Comparison of ENCODE assay signal across 1 cellular context in the genomic region with DNA sequence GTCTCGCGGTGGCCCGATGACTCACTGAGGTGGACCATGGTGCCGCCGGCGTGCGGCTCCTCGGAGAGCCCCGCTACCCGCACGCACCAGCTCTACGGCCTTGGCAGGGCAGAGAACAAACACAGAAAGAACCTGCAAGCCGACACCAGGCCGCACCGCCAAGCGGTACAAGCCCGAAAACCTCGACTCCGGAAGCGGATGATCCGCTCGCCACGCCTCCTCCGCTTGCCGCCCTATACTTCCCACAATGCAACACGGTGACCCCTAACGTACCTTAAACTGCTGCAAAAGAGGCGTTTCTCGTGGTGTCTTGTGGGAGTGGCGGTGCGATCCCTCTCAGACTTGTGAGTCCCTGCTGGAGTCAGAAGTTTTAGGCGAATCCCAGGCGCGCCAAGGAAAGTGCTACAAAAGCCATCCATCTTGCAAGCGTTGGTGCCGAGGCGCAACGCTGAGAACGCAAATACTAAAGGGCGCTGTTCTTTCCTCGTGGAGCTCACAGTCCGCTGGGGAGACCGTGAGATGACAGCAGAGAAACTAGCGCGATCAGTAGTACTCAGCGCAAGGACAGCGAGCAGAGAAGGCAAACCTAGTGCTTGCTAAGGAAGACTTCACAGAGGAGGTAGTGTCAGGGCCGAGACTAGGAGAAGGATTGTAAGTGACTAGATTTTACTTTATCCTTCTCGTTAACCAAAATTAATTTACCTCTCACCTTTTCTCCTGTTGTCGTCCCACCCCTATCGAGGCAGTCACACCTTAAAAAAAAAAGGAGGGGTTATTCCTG.
TF ChIP-seq lines count a peak whose summit lies in the region.

A gene (minus strand): TSS at position 200 of the 781 bp plus-strand sequence. CDS start 162 bp downstream, at position 38.

TF ChIP-seq in HEK293, 187 proteins besides CTCF, POLR2A, EP300 and RAD21 (continued from another document):
- TF ChIP-seq SP7 (tag by site-specific recombination; IDR thresholded peaks at IDR 0.05) (peak; percentile 85), MEIS1 (CRISPR knock-in tag; IDR thresholded peaks at IDR 0.05; ENCODE audit: borderline replicate concordance) (no peak), YY2 (tag by site-specific recombination; IDR thresholded peaks at IDR 0.05) (peak; percentile 67; the same call in 1 of the 2 replicates), ZEB2 (tag by site-specific recombination; IDR thresholded peaks at IDR 0.05) (peak; percentile 90), KLF8 (tag by site-specific recombination; IDR thresholded peaks at IDR 0.05) (peak; percentile 97), ZNF629 (tag by site-specific recombination; IDR thresholded peaks at IDR 0.05) (peak; percentile 65; the same call in 1 of the 2 replicates), ZNF335 (tag by site-specific recombination; conservative IDR thresholded peaks at IDR 0.05) (peak; percentile 94), ZNF121 (tag by site-specific recombination; IDR thresholded peaks at IDR 0.05) (no peak), GLIS2 (tag by site-specific recombination; IDR thresholded peaks at IDR 0.05) (peak; percentile 29; the same call in 1 of the 2 replicates), GLIS1 (tag by site-specific recombination; IDR thresholded peaks at IDR 0.05) (peak; percentile 44), ZNF76 (tag by site-specific recombination; IDR thresholded peaks at IDR 0.05; ENCODE audit: borderline replicate concordance, low read depth) (peak; percentile 99), KLF7 (tag by site-specific recombination; IDR thresholded peaks at IDR 0.05; ENCODE audit: borderline replicate concordance) (peak; percentile 73; the same call in 1 of the 2 replicates)
- TF ChIP-seq, protein P1, sequence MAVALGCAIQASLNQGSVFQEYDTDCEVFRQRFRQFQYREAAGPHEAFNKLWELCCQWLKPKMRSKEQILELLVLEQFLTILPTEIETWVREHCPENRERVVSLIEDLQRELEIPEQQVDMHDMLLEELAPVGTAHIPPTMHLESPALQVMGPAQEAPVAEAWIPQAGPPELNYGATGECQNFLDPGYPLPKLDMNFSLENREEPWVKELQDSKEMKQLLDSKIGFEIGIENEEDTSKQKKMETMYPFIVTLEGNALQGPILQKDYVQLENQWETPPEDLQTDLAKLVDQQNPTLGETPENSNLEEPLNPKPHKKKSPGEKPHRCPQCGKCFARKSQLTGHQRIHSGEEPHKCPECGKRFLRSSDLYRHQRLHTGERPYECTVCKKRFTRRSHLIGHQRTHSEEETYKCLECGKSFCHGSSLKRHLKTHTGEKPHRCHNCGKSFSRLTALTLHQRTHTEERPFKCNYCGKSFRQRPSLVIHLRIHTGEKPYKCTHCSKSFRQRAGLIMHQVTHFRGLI (tag by site-specific recombination; IDR thresholded peaks at IDR 0.05) = no peak
- TF ChIP-seq, protein P2, sequence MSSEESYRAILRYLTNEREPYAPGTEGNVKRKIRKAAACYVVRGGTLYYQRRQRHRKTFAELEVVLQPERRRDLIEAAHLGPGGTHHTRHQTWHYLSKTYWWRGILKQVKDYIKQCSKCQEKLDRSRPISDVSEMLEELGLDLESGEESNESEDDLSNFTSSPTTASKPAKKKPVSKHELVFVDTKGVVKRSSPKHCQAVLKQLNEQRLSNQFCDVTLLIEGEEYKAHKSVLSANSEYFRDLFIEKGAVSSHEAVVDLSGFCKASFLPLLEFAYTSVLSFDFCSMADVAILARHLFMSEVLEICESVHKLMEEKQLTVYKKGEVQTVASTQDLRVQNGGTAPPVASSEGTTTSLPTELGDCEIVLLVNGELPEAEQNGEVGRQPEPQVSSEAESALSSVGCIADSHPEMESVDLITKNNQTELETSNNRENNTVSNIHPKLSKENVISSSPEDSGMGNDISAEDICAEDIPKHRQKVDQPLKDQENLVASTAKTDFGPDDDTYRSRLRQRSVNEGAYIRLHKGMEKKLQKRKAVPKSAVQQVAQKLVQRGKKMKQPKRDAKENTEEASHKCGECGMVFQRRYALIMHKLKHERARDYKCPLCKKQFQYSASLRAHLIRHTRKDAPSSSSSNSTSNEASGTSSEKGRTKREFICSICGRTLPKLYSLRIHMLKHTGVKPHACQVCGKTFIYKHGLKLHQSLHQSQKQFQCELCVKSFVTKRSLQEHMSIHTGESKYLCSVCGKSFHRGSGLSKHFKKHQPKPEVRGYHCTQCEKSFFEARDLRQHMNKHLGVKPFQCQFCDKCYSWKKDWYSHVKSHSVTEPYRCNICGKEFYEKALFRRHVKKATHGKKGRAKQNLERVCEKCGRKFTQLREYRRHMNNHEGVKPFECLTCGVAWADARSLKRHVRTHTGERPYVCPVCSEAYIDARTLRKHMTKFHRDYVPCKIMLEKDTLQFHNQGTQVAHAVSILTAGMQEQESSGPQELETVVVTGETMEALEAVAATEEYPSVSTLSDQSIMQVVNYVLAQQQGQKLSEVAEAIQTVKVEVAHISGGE (tag by site-specific recombination; conservative IDR thresholded peaks at IDR 0.05; ENCODE audit: low read depth) = peak; percentile 76
- TF ChIP-seq, protein P3, sequence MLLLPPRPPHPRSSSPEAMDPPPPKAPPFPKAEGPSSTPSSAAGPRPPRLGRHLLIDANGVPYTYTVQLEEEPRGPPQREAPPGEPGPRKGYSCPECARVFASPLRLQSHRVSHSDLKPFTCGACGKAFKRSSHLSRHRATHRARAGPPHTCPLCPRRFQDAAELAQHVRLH (tag by site-specific recombination; IDR thresholded peaks at IDR 0.05) = peak; percentile 84; the same call in 1 of the 2 replicates
- TF ChIP-seq, protein P4, sequence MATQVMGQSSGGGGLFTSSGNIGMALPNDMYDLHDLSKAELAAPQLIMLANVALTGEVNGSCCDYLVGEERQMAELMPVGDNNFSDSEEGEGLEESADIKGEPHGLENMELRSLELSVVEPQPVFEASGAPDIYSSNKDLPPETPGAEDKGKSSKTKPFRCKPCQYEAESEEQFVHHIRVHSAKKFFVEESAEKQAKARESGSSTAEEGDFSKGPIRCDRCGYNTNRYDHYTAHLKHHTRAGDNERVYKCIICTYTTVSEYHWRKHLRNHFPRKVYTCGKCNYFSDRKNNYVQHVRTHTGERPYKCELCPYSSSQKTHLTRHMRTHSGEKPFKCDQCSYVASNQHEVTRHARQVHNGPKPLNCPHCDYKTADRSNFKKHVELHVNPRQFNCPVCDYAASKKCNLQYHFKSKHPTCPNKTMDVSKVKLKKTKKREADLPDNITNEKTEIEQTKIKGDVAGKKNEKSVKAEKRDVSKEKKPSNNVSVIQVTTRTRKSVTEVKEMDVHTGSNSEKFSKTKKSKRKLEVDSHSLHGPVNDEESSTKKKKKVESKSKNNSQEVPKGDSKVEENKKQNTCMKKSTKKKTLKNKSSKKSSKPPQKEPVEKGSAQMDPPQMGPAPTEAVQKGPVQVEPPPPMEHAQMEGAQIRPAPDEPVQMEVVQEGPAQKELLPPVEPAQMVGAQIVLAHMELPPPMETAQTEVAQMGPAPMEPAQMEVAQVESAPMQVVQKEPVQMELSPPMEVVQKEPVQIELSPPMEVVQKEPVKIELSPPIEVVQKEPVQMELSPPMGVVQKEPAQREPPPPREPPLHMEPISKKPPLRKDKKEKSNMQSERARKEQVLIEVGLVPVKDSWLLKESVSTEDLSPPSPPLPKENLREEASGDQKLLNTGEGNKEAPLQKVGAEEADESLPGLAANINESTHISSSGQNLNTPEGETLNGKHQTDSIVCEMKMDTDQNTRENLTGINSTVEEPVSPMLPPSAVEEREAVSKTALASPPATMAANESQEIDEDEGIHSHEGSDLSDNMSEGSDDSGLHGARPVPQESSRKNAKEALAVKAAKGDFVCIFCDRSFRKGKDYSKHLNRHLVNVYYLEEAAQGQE (tag by site-specific recombination; IDR thresholded peaks at IDR 0.05) = peak; percentile 80
TF ChIP-seq in HEK293: peak in this region for 48.
